Comparison of ENCODE assay signal across 1 cellular context in the genomic region with DNA sequence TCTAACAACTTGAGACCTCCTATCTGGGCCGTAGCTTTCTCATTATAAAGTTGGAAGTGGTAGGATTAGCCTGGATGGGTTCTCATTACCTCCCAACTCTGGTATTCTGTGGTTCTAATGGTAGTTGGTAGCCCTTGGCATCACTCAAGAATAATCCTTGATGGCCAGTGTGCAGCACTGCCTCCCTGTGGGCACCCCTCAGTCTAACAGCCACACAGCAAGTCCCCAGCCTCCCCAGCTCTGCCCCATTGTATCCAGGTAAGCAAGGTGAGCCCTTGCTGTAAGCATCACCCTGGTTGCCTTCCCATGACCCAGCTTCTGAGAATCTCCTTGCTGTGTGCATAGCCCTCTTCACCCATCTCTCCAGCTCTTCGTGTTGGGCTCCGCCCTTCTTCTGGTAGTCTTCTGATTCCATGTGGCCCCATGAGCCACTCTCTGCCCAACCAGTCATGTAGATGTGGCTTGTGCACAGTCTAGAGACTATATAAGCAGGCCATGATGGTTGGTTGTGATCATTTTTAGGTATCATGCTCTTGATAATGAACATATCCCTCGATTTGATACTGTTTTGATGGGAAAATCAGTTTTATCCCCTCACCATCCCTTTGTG.
TF ChIP-seq lines count a peak whose summit lies in the region.

No MANE protein-coding gene starts in this region.

TF ChIP-seq in A549, 52 proteins besides CTCF, POLR2A, EP300 and RAD21 (continued from another document):
- TF ChIP-seq GATA3 (IDR thresholded peaks at IDR 0.05; ENCODE audit: borderline replicate concordance) (no peak), REST (IDR thresholded peaks at IDR 0.05) (no peak), RNF2 (IDR thresholded peaks at IDR 0.05; ENCODE audit: borderline replicate concordance, low read depth) (no peak), HOXA7 (CRISPR knock-in tag; IDR thresholded peaks at IDR 0.05) (no peak), CBX8 (IDR thresholded peaks at IDR 0.05) (no peak), ZNF302 (CRISPR knock-in tag; IDR thresholded peaks at IDR 0.05) (no peak), POLR2AphosphoS2 (conservative IDR thresholded peaks at IDR 0.05; ENCODE audit: low read length) (no peak), HEYL (CRISPR knock-in tag; IDR thresholded peaks at IDR 0.05) (no peak)
